ENCODE assay signal across 9 cellular contexts in genomic region chr11:78586452-78587046, GRCh38. TPM values are rescaled to one million over a fixed set of nuclear protein-coding genes. Genes with fewer than 3 reads are reported as not detected.
DNase-seq lines count a peak whose midpoint lies in the region; ATAC-seq and TF ChIP-seq lines count a peak whose summit lies in the region.
"Had no signal": no experiment of that assay in that cellular context is flagged by ENCODE, and none has a peak within 500 bp of the region (broad histone marks: within the 10 kb centered on the region; RNA-seq: fewer than 3 reads in every experiment).

No MANE protein-coding gene starts in this region.

- no peak overlapping the region for H3K9ac ChIP-seq in DND-41 (ENCODE audit: low read depth, low read length)

- peak; percentile 70 for TF ChIP-seq CTCF in DND-41 (IDR thresholded peaks at IDR 0.05; ENCODE audit: borderline replicate concordance, extremely low read depth, low read length, poor library complexity, severe bottlenecking)
- TF ChIP-seq CTCF in astrocyte of the spinal cord (IDR thresholded peaks at IDR 0.05; ENCODE audit: low read depth, low read length): peak; percentile 43
- TF ChIP-seq CTCF in mucosa of descending colon (IDR thresholded peaks at IDR 0.05): peak; percentile 35

- no peaks in the 10 kb centered on the region for H4K20me1 ChIP-seq in DND-41 (ENCODE audit: insufficient read depth, low read length)

- no peak for DNase-seq in DND-41
- peak; percentile 68 to 74 for DNase-seq in Kasumi-1 (lab: John Stamatoyannopoulos, UW)
- no peak for DNase-seq in astrocyte of the spinal cord (ENCODE audit: low read depth, low spot score)
- no peak for DNase-seq in mucosa of descending colon
- no peak for DNase-seq in NCI-H524 (lab: John Stamatoyannopoulos, UW)
- DNase-seq in head of caudate nucleus: no peak
- DNase-seq in left cardiac atrium: no peak
- DNase-seq: activated B cell treated with CpG ODN at 0.5 μM for 24 hours had no signal

- H3K36me3 ChIP-seq in DND-41 (ENCODE audit: insufficient read depth, low read length) (no peaks in the 10 kb centered on the region), mucosa of descending colon (ENCODE audit: low read depth) (no peaks in the 10 kb centered on the region)

- no peak overlapping the region for H3K4me2 ChIP-seq in DND-41 (ENCODE audit: insufficient read depth, low read length)

- in situ Hi-C loops in astrocyte of the spinal cord (cut with HindIII; ENCODE audit: low sequenced_read_pairs): no loop called here

- no peaks in the 10 kb centered on the region for H3K27me3 ChIP-seq in DND-41 (ENCODE audit: insufficient read depth, low read length, poor library complexity)

- H3K4me1 ChIP-seq in DND-41 (ENCODE audit: insufficient read depth, low read length) (no peaks in the 10 kb centered on the region), mucosa of descending colon (ENCODE audit: low read depth) (no peaks in the 10 kb centered on the region)

- intact Hi-C loops in mucosa of descending colon (cut with DNase I, micrococcal nuclease) (no loop called here), head of caudate nucleus (cut with DNase I) (no loop called here), left cardiac atrium (cut with DNase I) (no loop called here)

- ATAC-seq in DND-41 (ENCODE audit: insufficient read depth, low read depth): peak; percentile 48; the same call in 1 of the 3 replicates
- ATAC-seq in mucosa of descending colon: peak; percentile 38
- ATAC-seq in HG03469 (IDR thresholded peaks at IDR 0.05; ENCODE audit: unreplicated experiment): no peak
- no peak for ATAC-seq in left cardiac atrium

- H3K4me3 ChIP-seq in DND-41 (ENCODE audit: low read depth in 1 of 2, low read length in 2 of 2): no peak overlapping the region
- H3K4me3 ChIP-seq in astrocyte of the spinal cord (ENCODE audit: low read depth, low read length): no peak overlapping the region
- H3K4me3 ChIP-seq in mucosa of descending colon: no peak overlapping the region

- no peaks in the 10 kb centered on the region for H3K79me2 ChIP-seq in DND-41 (ENCODE audit: insufficient read depth, low read length)

- H2AFZ ChIP-seq in DND-41 (ENCODE audit: low read depth, low read length): no peak overlapping the region

- no peak overlapping the region for H3K27ac ChIP-seq in DND-41 (ENCODE audit: low read length)

- peaks cover 27% of the 10 kb centered on the region for H3K9me3 ChIP-seq in DND-41 (ENCODE audit: insufficient read depth, low read length, severe bottlenecking)
- peaks cover 24% of the 10 kb centered on the region for H3K9me3 ChIP-seq in mucosa of descending colon

RNA-seq across cellular contexts. Expression of gene NARS2, which starts 11.9 kb away (rescaled TPM):
- 10 to 100 TPM; 13.1 to 14.0 (median 13.2) TPM for total RNA-seq in mucosa of descending colon
- 10 to 100 TPM; 11.2 to 11.8 TPM for total RNA-seq in left cardiac atrium

Comparison
In these comparisons a context has a peak if more than half of its experiments do, and no peak if none do; other contexts are left out.
1. ATAC-seq: peak in DND-41 (single experiment) and mucosa of descending colon (single experiment); none in HG03469 (single experiment) and left cardiac atrium (0 of 2).
2. DNase-seq: peak in Kasumi-1 (2 of 2); none in DND-41 (single experiment), astrocyte of the spinal cord (single experiment), mucosa of descending colon (0 of 3), NCI-H524 (0 of 2), head of caudate nucleus (0 of 42) and left cardiac atrium (single experiment).
3. Peak in every context shown above with its lines, with median percentiles within 50 percentile points of each other: CTCF ChIP-seq.